19 cellular contexts compared by ENCODE assay signal in genomic region chr22:41661713-41662112, GRCh38.
"Had no signal": no experiment of that assay in that cellular context is flagged by ENCODE, and none has a peak within 500 bp of the region (broad histone marks: within the 10 kb centered on the region; RNA-seq: fewer than 3 reads in every experiment).

No MANE protein-coding gene starts in this region.

- H3K4me3 ChIP-seq: coronary artery, esophagus muscularis mucosa, neural progenitor cell, ovary, stomach, testis, upper lobe of right lung had no signal

- ATAC-seq: activated CD8-positive, alpha-beta memory T cell treated with anti-CD3 and anti-CD28 coated beads, Interleukin-2, amount 10 ng/mL, durations not matched to agents 7 days and 5 days; activated T-cell treated with anti-CD3 and anti-CD28 coated beads, Interleukin-2, amount 50 U/mL, for 4 hours; left lobe of liver; SK-N-SH treated with all-trans-retinoic acid at 6 μM for 48 hours; upper lobe of right lung had no signal

- H3K27ac ChIP-seq: coronary artery, esophagus muscularis mucosa, neural progenitor cell, ovary, stomach, testis, upper lobe of right lung had no signal

- H3K27me3 ChIP-seq: esophagus muscularis mucosa, neural progenitor cell, ovary, stomach, testis, upper lobe of right lung had no signal

- H3K4me2 ChIP-seq: neural progenitor cell had no signal

- H3K36me3 ChIP-seq: ovary had no signal

- H3K27ac Mint-ChIP-seq: activated CD8-positive, alpha-beta memory T cell treated with anti-CD3 and anti-CD28 coated beads, Interleukin-2, amount 10 ng/mL, durations not matched to agents 7 days and 5 days; neural progenitor cell had no signal

- H3K4me3 Mint-ChIP-seq: activated CD8-positive, alpha-beta memory T cell treated with anti-CD3 and anti-CD28 coated beads, Interleukin-2, amount 10 ng/mL, durations not matched to agents 7 days and 5 days; activated T-cell treated with anti-CD3 and anti-CD28 coated beads, Interleukin-2, amount 50 U/mL, for 4 hours; naive B cell; neural progenitor cell had no signal

- H3K9me3 Mint-ChIP-seq: activated T-cell treated with anti-CD3 and anti-CD28 coated beads, Interleukin-2, amount 50 U/mL, for 4 hours; naive B cell; neural progenitor cell had no signal

- H3K9me3 ChIP-seq: esophagus muscularis mucosa, ovary, stomach, testis, upper lobe of right lung had no signal

- FAIRE-seq: keratinocyte had no signal

- H3K27me3 Mint-ChIP-seq: activated CD8-positive, alpha-beta memory T cell treated with anti-CD3 and anti-CD28 coated beads, Interleukin-2, amount 10 ng/mL, durations not matched to agents 7 days and 5 days; naive B cell had no signal

- DNase-seq: activated CD4-positive, alpha-beta T cell treated with anti-CD3 and anti-CD28 coated beads, Interleukin-2, amount 50 U/mL, for 4 hours; activated CD4-positive, CD25-positive, alpha-beta regulatory T cell treated with anti-CD3 and anti-CD28 coated beads, Interleukin-2, amount 50 U/mL, for 72 hours; activated CD8-positive, alpha-beta memory T cell treated with anti-CD3 and anti-CD28 coated beads, Interleukin-2, amount 10 ng/mL, durations not matched to agents 7 days and 5 days; activated T-cell treated with anti-CD3 and anti-CD28 coated beads, Interleukin-2, amount 50 U/mL, for 4 hours; central memory CD4-positive, alpha-beta T cell; hippocampal formation; mammary epithelial cell; naive B cell; ovary; stimulated activated CD4-positive, alpha-beta T cell treated with anti-CD3 and anti-CD28 coated beads, Interleukin-1b, Interleukin-23, amount 100 ng/mL, for 48 hours; stomach; testis; upper lobe of right lung had no signal

- H3K9ac ChIP-seq: neural progenitor cell had no signal

- H2AFZ ChIP-seq: neural progenitor cell had no signal

- H3K4me1 ChIP-seq: neural progenitor cell, testis had no signal
